In the genomic region with DNA sequence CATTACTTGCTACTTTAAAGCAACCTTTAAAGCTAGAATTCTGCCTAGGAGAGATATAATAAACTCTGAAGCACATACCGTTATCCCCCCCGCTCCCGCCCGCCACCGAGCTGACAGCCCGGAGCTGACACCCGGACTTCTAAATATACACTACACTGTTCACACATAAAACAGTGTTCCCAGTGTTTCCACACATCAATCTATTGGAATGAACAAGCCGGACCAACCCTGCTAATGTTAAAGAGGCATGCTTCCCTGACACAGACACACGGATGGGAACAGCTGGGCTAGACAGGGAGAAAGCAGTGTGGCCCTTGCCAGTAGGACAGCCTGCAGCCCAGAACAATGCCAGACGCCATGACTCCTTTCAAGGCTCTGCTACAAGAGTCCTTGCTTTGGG, we compare ENCODE assay signal across 26 cellular contexts.
A peak's percentile ranks its signal among the peaks of the same experiment; 100 is the strongest.
DNase-seq lines count a peak whose midpoint lies in the region; ATAC-seq, FAIRE-seq and TF ChIP-seq lines count a peak whose summit lies in the region.
"Had no signal": no experiment of that assay in that cellular context is flagged by ENCODE, and none has a peak within 500 bp of the region (broad histone marks: within the 10 kb centered on the region; RNA-seq: fewer than 3 reads in every experiment).

No MANE protein-coding gene starts in this region.

- peak; percentile 48 for DNase-seq in cerebellar cortex (ENCODE audit: low spot score)
- DNase-seq in right atrium auricular region (ENCODE audit: low spot score), result no peak
- DNase-seq in osteocyte (ENCODE audit: extremely low spot score, unreplicated experiment), result no peak
- DNase-seq in transverse colon, result no peak
- DNase-seq in activated CD4-positive, CD25-positive, alpha-beta regulatory T cell (lab: John Stamatoyannopoulos, UW), result no peak
- DNase-seq in GM12892 (ENCODE audit: insufficient read length), result no peak
- no peak for DNase-seq in stimulated activated naive CD4-positive, alpha-beta T cell (lab: John Stamatoyannopoulos, UW)
- DNase-seq: activated CD4-positive, alpha-beta T cell treated with anti-CD3 and anti-CD28 coated beads, Interleukin-2, amount 50 U/mL, for 4 hours; activated naive CD4-positive, alpha-beta T cell; CD8-positive, alpha-beta memory T cell; cerebellar nuclear complex; effector memory CD4-positive, alpha-beta T cell; esophagus squamous epithelium; Kasumi-1; NCI-H1105; NCI-H2029 treated with DMSO at 0.1 percent for 48 hours; NCI-H345; stimulated activated CD4-positive, alpha-beta T cell treated with anti-CD3 and anti-CD28 coated beads, Interleukin-2, amount 100 ng/mL, for 24 hours; stimulated activated naive B cell treated with anti-CD40 and anti-IgM and Interleukin-4, amounts not matched to agents 10 μg/mL and 1 μg/mL and 100 μg/mL, for 72 hours; T-helper 17 cell had no signal

- H3K27ac ChIP-seq in right atrium auricular region, result peak overlapping the region; percentile 68 to 76
- peak overlapping the region; percentile 5 to 65 (median 41) for H3K27ac ChIP-seq in transverse colon
- H3K27ac ChIP-seq: SJSA1, skin epidermis, tibial nerve had no signal

- TF ChIP-seq POLR2A in transverse colon (IDR thresholded peaks at IDR 0.05) (no peak), GM12892 (IDR thresholded peaks at IDR 0.05; ENCODE audit: low read depth, low read length) (no peak)

- H3K27me3 ChIP-seq in right atrium auricular region, result no peaks in the 10 kb centered on the region
- H3K27me3 ChIP-seq in transverse colon, result no peaks in the 10 kb centered on the region
- H3K27me3 ChIP-seq: esophagus squamous epithelium, SJSA1, tibial nerve had no signal

- no peaks in the 10 kb centered on the region for H3K9me3 Mint-ChIP-seq in osteocyte (ENCODE audit: unreplicated experiment)
- H3K9me3 Mint-ChIP-seq: CD8-positive, alpha-beta memory T cell; stimulated activated naive B cell treated with anti-CD40 and anti-IgM and Interleukin-4, amounts not matched to agents 10 μg/mL and 1 μg/mL and 100 μg/mL, for 72 hours had no signal

- TF ChIP-seq EP300 in transverse colon (IDR thresholded peaks at IDR 0.05; ENCODE audit: low read depth), result no peak

- no peak for ATAC-seq in GM18520 (IDR thresholded peaks at IDR 0.05; ENCODE audit: unreplicated experiment)
- ATAC-seq: stimulated activated naive B cell treated with anti-CD40 and anti-IgM and Interleukin-4, amounts not matched to agents 10 μg/mL and 1 μg/mL and 100 μg/mL, for 72 hours; T-helper 17 cell had no signal

- peaks cover 3% of the 10 kb centered on the region for H3K36me3 Mint-ChIP-seq in osteocyte (ENCODE audit: unreplicated experiment)
- H3K36me3 Mint-ChIP-seq: CD8-positive, alpha-beta memory T cell; stimulated activated naive B cell treated with anti-CD40 and anti-IgM and Interleukin-4, amounts not matched to agents 10 μg/mL and 1 μg/mL and 100 μg/mL, for 72 hours had no signal

- H3K36me3 ChIP-seq in right atrium auricular region, result no peaks in the 10 kb centered on the region
- no peaks in the 10 kb centered on the region for H3K36me3 ChIP-seq in transverse colon
- H3K36me3 ChIP-seq: esophagus squamous epithelium, SJSA1 had no signal

- peaks cover 0 to 40% of the 10 kb centered on the region in 2 donors for H3K4me1 ChIP-seq in right atrium auricular region
- peaks cover 0 to 32% (median 9%) of the 10 kb centered on the region in 4 donors for H3K4me1 ChIP-seq in transverse colon

- intact Hi-C loops in transverse colon (cut with DNase I; ENCODE audit: low total_unique reads), result no loop called here

- TF ChIP-seq CTCF in right atrium auricular region (IDR thresholded peaks at IDR 0.05) (no peak), osteocyte (IDR thresholded peaks at IDR 0.05) (no peak), transverse colon (IDR thresholded peaks at IDR 0.05) (no peak)

- H3K4me3 ChIP-seq in right atrium auricular region, result no peak overlapping the region
- no peak overlapping the region for H3K4me3 ChIP-seq in transverse colon
- H3K4me3 ChIP-seq: esophagus squamous epithelium, SJSA1, skin epidermis, tibial nerve had no signal

- H3K9me3 ChIP-seq in right atrium auricular region, result peaks cover 0 to 5% of the 10 kb centered on the region in 2 donors
- H3K9me3 ChIP-seq in transverse colon, result no peaks in the 10 kb centered on the region
- H3K9me3 ChIP-seq: esophagus squamous epithelium, SJSA1 had no signal

- in situ Hi-C loops in transverse colon (cut with MboI; ENCODE audit: low pct_ligation_motif_present in 1 of 4, low pct_unique_long_range_greater_than_20kb in 1 of 4, low sequenced_read_pairs in 3 of 4), result no loop called here

- 44 to 73% methylated on average over 7 to 10 of the region's 10 CpGs for WGBS in transverse colon (ENCODE audit: low coverage in 1 of 2), 2 donors

- no peaks in the 10 kb centered on the region for H3K27me3 Mint-ChIP-seq in osteocyte (ENCODE audit: unreplicated experiment)

- H3K27ac Mint-ChIP-seq in osteocyte (ENCODE audit: unreplicated experiment), result peak overlapping the region; percentile 62
- H3K27ac Mint-ChIP-seq: CD8-positive, alpha-beta memory T cell; stimulated activated naive B cell treated with anti-CD40 and anti-IgM and Interleukin-4, amounts not matched to agents 10 μg/mL and 1 μg/mL and 100 μg/mL, for 72 hours; T-helper 17 cell had no signal

- no peak for FAIRE-seq in GM12892 (lab: Jason Lieb, UNC)
- FAIRE-seq: H1, HTR-8/SVneo had no signal

- no peak overlapping the region for H3K4me3 Mint-ChIP-seq in osteocyte (ENCODE audit: unreplicated experiment)
- H3K4me3 Mint-ChIP-seq: CD8-positive, alpha-beta memory T cell; stimulated activated naive B cell treated with anti-CD40 and anti-IgM and Interleukin-4, amounts not matched to agents 10 μg/mL and 1 μg/mL and 100 μg/mL, for 72 hours; T-helper 17 cell had no signal

- H3K4me1 Mint-ChIP-seq in osteocyte (ENCODE audit: unreplicated experiment), result peaks cover 58% of the 10 kb centered on the region
- H3K4me1 Mint-ChIP-seq: CD8-positive, alpha-beta memory T cell; stimulated activated naive B cell treated with anti-CD40 and anti-IgM and Interleukin-4, amounts not matched to agents 10 μg/mL and 1 μg/mL and 100 μg/mL, for 72 hours had no signal
